In the genomic region with DNA sequence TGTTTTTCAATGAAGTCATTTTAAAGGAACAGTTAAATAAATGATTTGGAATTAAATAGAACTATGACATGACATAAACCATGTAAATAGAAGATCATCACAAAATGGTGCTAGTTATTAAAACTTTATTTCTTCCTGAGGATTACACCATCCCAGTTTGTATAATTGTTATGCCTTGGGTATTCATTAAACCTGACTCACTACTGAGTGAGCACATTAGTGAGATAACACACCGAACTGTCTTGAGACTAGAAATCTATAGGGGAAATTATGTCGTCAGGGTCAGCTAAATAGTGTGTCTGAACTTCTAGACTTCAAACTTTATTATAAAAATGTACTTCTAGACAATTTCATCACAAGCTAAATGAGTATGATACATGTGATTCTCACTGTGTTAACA, we compare ENCODE assay signal across 23 cellular contexts.
DNase-seq lines count a peak whose midpoint lies in the region; ATAC-seq and TF ChIP-seq lines count a peak whose summit lies in the region.
"Had no signal": no experiment of that assay in that cellular context is flagged by ENCODE, and none has a peak within 500 bp of the region (broad histone marks: within the 10 kb centered on the region; RNA-seq: fewer than 3 reads in every experiment).

No MANE protein-coding gene starts in this region.

- DNase-seq in DND-41 (no peak), IMR-90 (peak; percentile 59), amniotic epithelial cell (ENCODE audit: low read depth) (peak; percentile 31), fibroblast of villous mesenchyme (ENCODE audit: low read depth) (peak; percentile 33), putamen (ENCODE audit: low spot score) (no peak), NCI-H748 treated with DMSO at 0.1 percent for 48 hours (lab: John Stamatoyannopoulos, UW) (no peak)
- DNase-seq: Calu3; CD8-positive, alpha-beta T cell; DMS53; Karpas-422; MM.1S; NCI-H1105; NCI-H2081 treated with DMSO at 0.1 percent for 48 hours; NCI-H446 treated with DMSO at 0.1 percent for 48 hours; RPMI8226; SHP77 treated with DMSO at 0.1 percent for 48 hours; SK-N-SH; T-helper 1 cell had no signal

- H3K4me2 ChIP-seq in DND-41 (ENCODE audit: insufficient read depth, low read length) = no peak overlapping the region
- peak overlapping the region; percentile 39; the same call in 1 of the 2 replicates for H3K4me2 ChIP-seq in IMR-90 (ENCODE audit: low read depth, low read length)
- H3K4me2 ChIP-seq: A549; BLaER1 treated with 17β-estradiol and CSF1 and Interleukin-3, amounts not matched to agents 10 nM and 100 nM; SK-N-SH had no signal

- H4K8ac ChIP-seq in IMR-90 (ENCODE audit: low read depth in 2 of 2, low read length in 2 of 2) = no peak overlapping the region

- in situ Hi-C loops in IMR-90 (cut with MboI; ENCODE audit: low sequenced_read_pairs) = no loop called here

- CTCF ChIA-PET in IMR-90 (lab: Yijun Ruan, JAX) = interaction anchor here (1.6 kb wide), 1 partner anchor 26 kb away, joined by 3 read pairs; no protein-coding TSS in a partner anchor

- H3K4me3 ChIP-seq in DND-41 (ENCODE audit: low read depth in 1 of 2, low read length in 2 of 2) = no peak overlapping the region
- no peak overlapping the region for H3K4me3 ChIP-seq in IMR-90 (ENCODE audit: insufficient read depth, low read depth, low read length)
- H3K4me3 ChIP-seq in fibroblast of villous mesenchyme (ENCODE audit: low read depth, low read length) = no peak overlapping the region
- H3K4me3 ChIP-seq: A549; BLaER1 treated with 17β-estradiol and CSF1 and Interleukin-3, amounts not matched to agents 10 nM and 100 nM; HAP-1 had no signal

- no peak overlapping the region for H3K14ac ChIP-seq in IMR-90 (replicated peaks; ENCODE audit: low read depth, low read length)

- ATAC-seq in DND-41 (ENCODE audit: insufficient read depth, low read depth) = no peak
- ATAC-seq in IMR-90 (ENCODE audit: low read depth) = peak; percentile 73
- ATAC-seq in GM18498 (IDR thresholded peaks at IDR 0.05; ENCODE audit: unreplicated experiment) = no peak
- ATAC-seq in GM18517 (IDR thresholded peaks at IDR 0.05; ENCODE audit: unreplicated experiment) = no peak
- ATAC-seq: A549; CD8-positive, alpha-beta T cell had no signal

- dilution Hi-C loops in IMR-90 (cut with HindIII; ENCODE audit: low sequenced_read_pairs, unreplicated experiment) = no loop called here

- POLR2A ChIA-PET in IMR-90 (lab: Charles Lee; ENCODE audit: unreplicated experiment) = no interaction called here

- H3K4me1 ChIP-seq in DND-41 (ENCODE audit: insufficient read depth, low read length) (peaks cover 36% of the 10 kb centered on the region), IMR-90 (ENCODE audit: control insufficient read depth, insufficient read depth, low read length) (peaks cover 3% of the 10 kb centered on the region; the same call in 1 of the 2 replicates)
- H3K4me1 ChIP-seq: A549, HAP-1 had no signal

- H2BK5ac ChIP-seq in IMR-90 (ENCODE audit: low read depth, low read length, poor library complexity, severe bottlenecking) = peak overlapping the region; percentile 76

- no peak overlapping the region for H2AK5ac ChIP-seq in IMR-90 (ENCODE audit: low read depth, low read length)

- no TSS peak for BruUV-seq in IMR-90 (replicated peaks; lab: Mats Ljungman, UMichigan)

- H3K36me3 ChIP-seq in DND-41 (ENCODE audit: insufficient read depth, low read length) (no peaks in the 10 kb centered on the region), IMR-90 (ENCODE audit: control insufficient read depth, insufficient read depth, low read length) (no peaks in the 10 kb centered on the region)
- H3K36me3 ChIP-seq: BLaER1 treated with 17β-estradiol and CSF1 and Interleukin-3, amounts not matched to agents 10 nM and 100 nM; HAP-1 had no signal

- no CpG with 5 or more reads among the region's 2 CpGs for WGBS in IMR-90 (ENCODE audit: extremely low coverage in 2 of 2, insufficient read length in 1 of 2), 2 experiments

- H3K27me3 ChIP-seq in DND-41 (ENCODE audit: insufficient read depth, low read length, poor library complexity) = no peaks in the 10 kb centered on the region
- H3K27me3 ChIP-seq in IMR-90 (ENCODE audit: control insufficient read depth, insufficient read depth, low read length) = no peaks in the 10 kb centered on the region
- H3K27me3 ChIP-seq: BLaER1 treated with 17β-estradiol and CSF1 and Interleukin-3, amounts not matched to agents 10 nM and 100 nM had no signal

- H3K23ac ChIP-seq in IMR-90 (ENCODE audit: low read depth, low read length) = no peak overlapping the region

- no peak overlapping the region for H3K56ac ChIP-seq in IMR-90 (ENCODE audit: extremely low read depth, insufficient read depth, low read length)

- TF ChIP-seq RAD21 in IMR-90 (IDR thresholded peaks at IDR 0.05; ENCODE audit: low read length) = no peak

- H2AFZ ChIP-seq in DND-41 (ENCODE audit: low read depth, low read length) (0 out of 2 replicates have a peak overlapping the region, but pooled peaks have one; percentile 14), IMR-90 (replicated peaks; ENCODE audit: low read length, poor library complexity) (no peak overlapping the region)

- H2BK15ac ChIP-seq in IMR-90 (ENCODE audit: low read depth, low read length) = no peak overlapping the region

- TF ChIP-seq POLR2A in IMR-90 (IDR thresholded peaks at IDR 0.05; ENCODE audit: low read depth, low read length) = no peak

- H3K79me1 ChIP-seq in IMR-90 (ENCODE audit: low read depth in 1 of 2, low read length in 2 of 2) = no peaks in the 10 kb centered on the region

- H4K20me1 ChIP-seq in DND-41 (ENCODE audit: insufficient read depth, low read length) (no peaks in the 10 kb centered on the region), IMR-90 (ENCODE audit: insufficient read depth, low read length) (no peaks in the 10 kb centered on the region)
- H4K20me1 ChIP-seq: BLaER1 treated with 17β-estradiol and CSF1 and Interleukin-3, amounts not matched to agents 10 nM and 100 nM had no signal

- no peak overlapping the region for H2BK20ac ChIP-seq in IMR-90 (ENCODE audit: low read depth, low read length)

- intact Hi-C loops in IMR-90 (cut with micrococcal nuclease) = loop anchor here (1.0 kb wide), 1 partner anchor 46 kb away; no protein-coding TSS in a partner anchor

- H3K79me2 ChIP-seq in DND-41 (ENCODE audit: insufficient read depth, low read length) = no peaks in the 10 kb centered on the region

- no peak overlapping the region for H2BK120ac ChIP-seq in IMR-90 (ENCODE audit: low read depth, low read length)

- no peak overlapping the region for H4K5ac ChIP-seq in IMR-90 (ENCODE audit: low read depth, low read length)

- H3K4ac ChIP-seq in IMR-90 (ENCODE audit: low read depth, low read length) = no peak overlapping the region

- H3K9me3 ChIP-seq in DND-41 (ENCODE audit: insufficient read depth, low read length, severe bottlenecking) (no peaks in the 10 kb centered on the region), IMR-90 (ENCODE audit: control insufficient read depth, insufficient read depth, low read length) (no peaks in the 10 kb centered on the region)
- H3K9me3 ChIP-seq: A549; BLaER1 treated with 17β-estradiol and CSF1 and Interleukin-3, amounts not matched to agents 10 nM and 100 nM; HAP-1; SK-N-SH had no signal

- H4K91ac ChIP-seq in IMR-90 (ENCODE audit: insufficient read depth, low read depth, low read length) = no peak overlapping the region

- TF ChIP-seq CTCF in DND-41 (IDR thresholded peaks at IDR 0.05; ENCODE audit: borderline replicate concordance, extremely low read depth, low read length, poor library complexity, severe bottlenecking) = no peak
- TF ChIP-seq CTCF in IMR-90 (conservative IDR thresholded peaks at IDR 0.05; ENCODE audit: low read depth, low read length) = no peak
- no peak for TF ChIP-seq CTCF in fibroblast of villous mesenchyme (IDR thresholded peaks at IDR 0.05; ENCODE audit: insufficient read depth, low read depth, low read length)

- no peaks in the 10 kb centered on the region for H3K9me1 ChIP-seq in IMR-90 (ENCODE audit: insufficient read depth, low read length)

- no peak overlapping the region for H2AK9ac ChIP-seq in IMR-90 (replicated peaks; ENCODE audit: low read depth, low read length, poor library complexity)

- no peak overlapping the region for H3K9ac ChIP-seq in DND-41 (ENCODE audit: low read depth, low read length)
- H3K9ac ChIP-seq in IMR-90 (ENCODE audit: low read depth, low read length) = no peak overlapping the region
- H3K9ac ChIP-seq: BLaER1 treated with 17β-estradiol and CSF1 and Interleukin-3, amounts not matched to agents 10 nM and 100 nM; SK-N-SH had no signal

- peak overlapping the region; percentile 25; the same call in 1 of the 2 replicates for H3K27ac ChIP-seq in DND-41 (ENCODE audit: low read length)
- no peak overlapping the region; the same call in 1 of the 2 replicates for H3K27ac ChIP-seq in IMR-90 (ENCODE audit: insufficient read depth, low read length)
- H3K27ac ChIP-seq: A549; BLaER1 treated with 17β-estradiol and CSF1 and Interleukin-3, amounts not matched to agents 10 nM and 100 nM had no signal

- no peak overlapping the region for H3K18ac ChIP-seq in IMR-90 (ENCODE audit: low read depth, low read length)

TF ChIP-seq in IMR-90, 13 proteins besides CTCF, POLR2A, EP300 and RAD21:
- TF ChIP-seq MAFK (IDR thresholded peaks at IDR 0.05; ENCODE audit: low read depth, low read length) (no peak), CEBPB (IDR thresholded peaks at IDR 0.05; ENCODE audit: low read depth, low read length) (0 out of 2 replicates have a peak, but pooled peaks have one; percentile 36)

Comparison
In these comparisons a context has a peak if more than half of its experiments do, and no peak if none do; other contexts are left out.
1. DNase-seq: peak in IMR-90 (single experiment), amniotic epithelial cell (single experiment) and fibroblast of villous mesenchyme (single experiment); none in DND-41 (single experiment), putamen (single experiment) and NCI-H748 treated with DMSO at 0.1 percent for 48 hours (single experiment).